ENCODE assay signal across 8 cellular contexts in genomic region chr21:14545906-14546480, GRCh38. TPM values are rescaled to one million over a fixed set of nuclear protein-coding genes. Genes with fewer than 3 reads are reported as not detected.
DNase-seq lines count a peak whose midpoint lies in the region; ATAC-seq and TF ChIP-seq lines count a peak whose summit lies in the region.

TSS of gene SAMSN1 (minus strand) at chr21:14546315. CDS start at chr21:14546261, 54 bp downstream.

- no peaks in the 10 kb centered on the region for H3K27me3 ChIP-seq in left lung

- no peaks in the 10 kb centered on the region for H3K36me3 ChIP-seq in left lung

- H3K27ac ChIP-seq in left lung, result peak within 1 kb of the TSS; percentile 21 to 85

- POLR2A ChIA-PET in GM10248 (lab: Yijun Ruan, JAX), result no interaction called here

- CTCF ChIA-PET in GM10248 (lab: Yijun Ruan, JAX), result interaction anchor here (0.7 kb wide), 1 partner anchor 9 kb away, joined by 3 read pairs; no protein-coding TSS in a partner anchor

- ATAC-seq in GM21723 (IDR thresholded peaks at IDR 0.05; ENCODE audit: unreplicated experiment) (peak; percentile 81), left lung (peak; percentile 85)
- peak; percentile 91 for ATAC-seq in stimulated activated naive CD8-positive, alpha-beta T cell treated with anti-CD3 and anti-CD28 coated beads, Interleukin-15, Interleukin-2, amounts not matched to agents 100 U/mL and 50 U/mL, for 24 hours

- peak; percentile 45 for DNase-seq in GM10248 (ENCODE audit: extremely low spot score)
- DNase-seq in NAMALWA (ENCODE audit: low spot score), result peak; percentile 73
- peak; percentile 50 to 62 for DNase-seq in activated T-cell treated with anti-CD3 and anti-CD28 coated beads, Interleukin-2, amount 50 U/mL, for 48 hours
- DNase-seq in left lung, result peak in 1 of 2 donors; percentile 65
- peak; percentile 56 for DNase-seq in stimulated activated naive CD8-positive, alpha-beta T cell treated with anti-CD3 and anti-CD28 coated beads, Interleukin-15, Interleukin-2, amounts not matched to agents 100 U/mL and 50 U/mL, for 24 hours
- DNase-seq in anterior cingulate cortex (lab: John Stamatoyannopoulos, UW), result no peak
- no peak for DNase-seq in foreskin fibroblast

- no peaks in the 10 kb centered on the region for H3K9me3 ChIP-seq in left lung

- intact Hi-C loops in left lung (cut with DNase I), result no loop called here

- peak within 1 kb of the TSS in 1 of 2 donors; percentile 38 for H3K4me3 ChIP-seq in left lung
- no peak within 1 kb of the TSS for H3K4me3 ChIP-seq in foreskin fibroblast (ENCODE audit: low read depth in 1 of 2, low read length in 2 of 2)

- H3K4me1 ChIP-seq in left lung, result peaks cover 0 to 41% of the 10 kb centered on the region in 2 donors

- no peak for TF ChIP-seq CTCF in GM10248 (IDR thresholded peaks at IDR 0.05; ENCODE audit: control extremely low read depth, extremely low read depth, low read depth, missing control alignments)
- no peak for TF ChIP-seq CTCF in left lung (IDR thresholded peaks at IDR 0.05)
- TF ChIP-seq CTCF in foreskin fibroblast (IDR thresholded peaks at IDR 0.05; ENCODE audit: low read depth, low read length), result no peak

RNA-seq across cellular contexts. Expression of gene SAMSN1, which starts in this region (rescaled TPM):
- total RNA-seq in left lung, result 10 to 100 TPM in 1 of 2 donors, 1 to 10 TPM in 1; 9.9 to 45.7 TPM

Comparison
In these comparisons a context has a peak if more than half of its experiments do, and no peak if none do; other contexts are left out.
1. DNase-seq: peak in GM10248 (single experiment), NAMALWA (single experiment), activated T-cell treated with anti-CD3 and anti-CD28 coated beads, Interleukin-2, amount 50 U/mL, for 48 hours (2 of 2) and stimulated activated naive CD8-positive, alpha-beta T cell treated with anti-CD3 and anti-CD28 coated beads, Interleukin-15, Interleukin-2, amounts not matched to agents 100 U/mL and 50 U/mL, for 24 hours (single experiment); none in anterior cingulate cortex (0 of 58) and foreskin fibroblast (0 of 2).
2. Peak in every context shown above with its lines, with median percentiles within 50 percentile points of each other: ATAC-seq.